In genomic region chr3:151320131-151320530, GRCh38 we compare ENCODE assay signal across 1 cellular context.
TF ChIP-seq lines count a peak whose summit lies in the region.

No MANE protein-coding gene starts in this region.

TF ChIP-seq in HepG2, 621 proteins besides CTCF, POLR2A, EP300 and RAD21:
- TF ChIP-seq CHCHD3 (CRISPR knock-in tag; IDR thresholded peaks at IDR 0.05) = no peak
- no peak for TF ChIP-seq FOXA1 (IDR thresholded peaks at IDR 0.05)
- no peak for TF ChIP-seq FOXA1 (CRISPR knock-in tag; IDR thresholded peaks at IDR 0.05)
- no peak for TF ChIP-seq MNT (IDR thresholded peaks at IDR 0.05)
- no peak for TF ChIP-seq DMAP1 (CRISPR knock-in tag; IDR thresholded peaks at IDR 0.05)
- TF ChIP-seq EEA1 (CRISPR knock-in tag; IDR thresholded peaks at IDR 0.05; ENCODE audit: borderline replicate concordance) = no peak
- TF ChIP-seq CEBPB (IDR thresholded peaks at IDR 0.05; ENCODE audit: borderline replicate concordance, low read depth, low read length) = peak; percentile 25; the same call in 1 of the 2 replicates
- TF ChIP-seq FOXM1 (CRISPR knock-in tag; IDR thresholded peaks at IDR 0.05) = no peak
- TF ChIP-seq NR2F1 (CRISPR knock-in tag; IDR thresholded peaks at IDR 0.05) = no peak
